ENCODE assay signal across 8 cellular contexts in genomic region chr2:235494716-235495372, GRCh38.
DNase-seq lines count a peak whose midpoint lies in the region; ATAC-seq and TF ChIP-seq lines count a peak whose summit lies in the region.

No MANE protein-coding gene starts in this region.

- H3K27me3 Mint-ChIP-seq in central memory CD8-positive, alpha-beta T cell = peaks cover 34% of the 10 kb centered on the region
- H3K27me3 Mint-ChIP-seq in stimulated activated naive B cell treated with anti-CD40 and anti-IgM and Interleukin-4, amounts not matched to agents 10 μg/mL and 1 μg/mL and 100 μg/mL, for 72 hours = peaks cover 58 to 82% of the 10 kb centered on the region in 2 donors

- peak overlapping the region; percentile 74; the same call in 1 of the 2 replicates for H3K27ac ChIP-seq in MM.1S (ENCODE audit: low read length)

- peak overlapping the region; percentile 72 for H3K4me3 ChIP-seq in MM.1S (ENCODE audit: low read length)

- H3K79me2 ChIP-seq in MM.1S (ENCODE audit: low read length) = peaks cover 53% of the 10 kb centered on the region

- H3K4me2 ChIP-seq in MM.1S (ENCODE audit: low read depth, low read length) = peak overlapping the region; percentile 83; the same call in 1 of the 2 replicates

- DNase-seq in ELR (ENCODE audit: low read depth) = peak; percentile 61
- no peak for DNase-seq in MM.1S
- no peak for DNase-seq in central memory CD8-positive, alpha-beta T cell (ENCODE audit: low spot score in 2 of 2)
- peak; percentile 54 for DNase-seq in kidney tubule cell (ENCODE audit: low spot score)
- DNase-seq in stimulated activated naive B cell treated with anti-CD40 and anti-IgM and Interleukin-4, amounts not matched to agents 10 μg/mL and 1 μg/mL and 100 μg/mL, for 72 hours = no peak
- DNase-seq in activated CD4-positive, CD25-positive, alpha-beta regulatory T cell treated with anti-CD3 and anti-CD28 coated beads, Interleukin-2, amount 50 U/mL, for 72 hours = no peak

- ATAC-seq in central memory CD8-positive, alpha-beta T cell (replicated peaks; ENCODE audit: extremely low read depth, poor library complexity, severe bottlenecking) = peak; percentile 31
- ATAC-seq in stimulated activated naive B cell treated with anti-CD40 and anti-IgM and Interleukin-4, amounts not matched to agents 10 μg/mL and 1 μg/mL and 100 μg/mL, for 72 hours (replicated peaks) = no peak
- ATAC-seq in HG03139 (IDR thresholded peaks at IDR 0.05; ENCODE audit: unreplicated experiment) (no peak), HG02623 (IDR thresholded peaks at IDR 0.05; ENCODE audit: unreplicated experiment) (no peak)

- H3K9ac ChIP-seq in MM.1S (ENCODE audit: low read length) = peak overlapping the region; percentile 82

- peaks cover 11% of the 10 kb centered on the region for H3F3A ChIP-seq in MM.1S (ENCODE audit: insufficient read depth, low read length)

- H3K9me3 ChIP-seq in MM.1S (replicated peaks; ENCODE audit: insufficient read depth, low read length) = no peaks in the 10 kb centered on the region

- no peak overlapping the region for H2AFZ ChIP-seq in MM.1S (ENCODE audit: low read length)

- no peaks in the 10 kb centered on the region for H3K36me3 ChIP-seq in MM.1S (replicated peaks; ENCODE audit: insufficient read depth, low read length)

- H3K9me3 Mint-ChIP-seq in central memory CD8-positive, alpha-beta T cell = no peaks in the 10 kb centered on the region
- H3K9me3 Mint-ChIP-seq in stimulated activated naive B cell treated with anti-CD40 and anti-IgM and Interleukin-4, amounts not matched to agents 10 μg/mL and 1 μg/mL and 100 μg/mL, for 72 hours = peaks cover 0 to 3% of the 10 kb centered on the region in 2 donors

- no peak for TF ChIP-seq CTCF in MM.1S (IDR thresholded peaks at IDR 0.05; ENCODE audit: low read length)

- peaks cover 22% of the 10 kb centered on the region for H3K4me1 Mint-ChIP-seq in central memory CD8-positive, alpha-beta T cell
- H3K4me1 Mint-ChIP-seq in stimulated activated naive B cell treated with anti-CD40 and anti-IgM and Interleukin-4, amounts not matched to agents 10 μg/mL and 1 μg/mL and 100 μg/mL, for 72 hours = peaks cover 6 to 13% of the 10 kb centered on the region in 2 donors

- peak overlapping the region; percentile 56 for H3K27ac Mint-ChIP-seq in central memory CD8-positive, alpha-beta T cell (ENCODE audit: low read depth)
- no peak overlapping the region for H3K27ac Mint-ChIP-seq in stimulated activated naive B cell treated with anti-CD40 and anti-IgM and Interleukin-4, amounts not matched to agents 10 μg/mL and 1 μg/mL and 100 μg/mL, for 72 hours

- peaks cover 27% of the 10 kb centered on the region for H3K4me1 ChIP-seq in MM.1S (ENCODE audit: low read length)

- H3K27me3 ChIP-seq in MM.1S (replicated peaks; ENCODE audit: insufficient read depth, low read length) = no peaks in the 10 kb centered on the region

- H3K36me3 Mint-ChIP-seq in central memory CD8-positive, alpha-beta T cell (ENCODE audit: insufficient read depth) = peaks cover 7% of the 10 kb centered on the region
- peaks cover 2 to 3% of the 10 kb centered on the region in 2 donors for H3K36me3 Mint-ChIP-seq in stimulated activated naive B cell treated with anti-CD40 and anti-IgM and Interleukin-4, amounts not matched to agents 10 μg/mL and 1 μg/mL and 100 μg/mL, for 72 hours

- H3K9me2 ChIP-seq in MM.1S (replicated peaks; ENCODE audit: insufficient read depth, low read length) = no peaks in the 10 kb centered on the region

- H4K20me1 ChIP-seq in MM.1S (ENCODE audit: insufficient read depth, low read length) = no peaks in the 10 kb centered on the region

- peak overlapping the region; percentile 76 for H3K4me3 Mint-ChIP-seq in central memory CD8-positive, alpha-beta T cell
- H3K4me3 Mint-ChIP-seq in stimulated activated naive B cell treated with anti-CD40 and anti-IgM and Interleukin-4, amounts not matched to agents 10 μg/mL and 1 μg/mL and 100 μg/mL, for 72 hours = peak overlapping the region; percentile 74 to 75

Comparison
In these comparisons a context has a peak if more than half of its experiments do, and no peak if none do; other contexts are left out.
1. DNase-seq: peak in ELR (single experiment) and kidney tubule cell (single experiment); none in MM.1S (single experiment), central memory CD8-positive, alpha-beta T cell (0 of 2), stimulated activated naive B cell treated with anti-CD40 and anti-IgM and Interleukin-4, amounts not matched to agents 10 μg/mL and 1 μg/mL and 100 μg/mL, for 72 hours (single experiment) and activated CD4-positive, CD25-positive, alpha-beta regulatory T cell treated with anti-CD3 and anti-CD28 coated beads, Interleukin-2, amount 50 U/mL, for 72 hours (single experiment).